In genomic region chr2:235055891-235056516, GRCh38 we compare ENCODE assay signal across 8 cellular contexts.
DNase-seq lines count a peak whose midpoint lies in the region; TF ChIP-seq lines count a peak whose summit lies in the region.

No MANE protein-coding gene starts in this region.

- H3K79me2 ChIP-seq in mesendoderm (ENCODE audit: control insufficient read depth, insufficient read depth, low read length): no peaks in the 10 kb centered on the region

- H3K4me3 Mint-ChIP-seq in Calu3 (ENCODE audit: low read depth, unreplicated experiment) (no peak overlapping the region), nephron progenitor cell (no peak overlapping the region)
- no peak overlapping the region for H3K4me3 Mint-ChIP-seq in activated CD4-positive, alpha-beta memory T cell treated with anti-CD3 and anti-CD28 coated beads, Interleukin-2, amount 10 ng/mL, durations not matched to agents 7 days and 5 days
- no peak overlapping the region for H3K4me3 Mint-ChIP-seq in T-helper 2 cell treated with Interferon-gamma antibody and Interleukin-4, amounts not matched to agents 5 μg/mL and 100 μg/mL, for 36 hours

- H4K5ac ChIP-seq in mesendoderm (ENCODE audit: low read length): no peak overlapping the region

- H3K27me3 Mint-ChIP-seq in Calu3 (ENCODE audit: unreplicated experiment) (peaks cover 8% of the 10 kb centered on the region), nephron progenitor cell (ENCODE audit: low read depth, poor library complexity) (no peaks in the 10 kb centered on the region)
- peaks cover 7% of the 10 kb centered on the region for H3K27me3 Mint-ChIP-seq in activated CD4-positive, alpha-beta memory T cell treated with anti-CD3 and anti-CD28 coated beads, Interleukin-2, amount 10 ng/mL, durations not matched to agents 7 days and 5 days
- H3K27me3 Mint-ChIP-seq in T-helper 2 cell treated with Interferon-gamma antibody and Interleukin-4, amounts not matched to agents 5 μg/mL and 100 μg/mL, for 36 hours (ENCODE audit: low read depth): no peaks in the 10 kb centered on the region

- no peak overlapping the region for H3K23ac ChIP-seq in mesendoderm (ENCODE audit: low read length)

- BruUV-seq in Calu3 (replicated peaks; lab: Mats Ljungman, UMichigan): no TSS peak

- POLR2A ChIA-PET in activated CD4-positive, alpha-beta memory T cell treated with anti-CD3 and anti-CD28 coated beads, Interleukin-2, amount 10 ng/mL, durations not matched to agents 7 days and 5 days (lab: Charles Lee): no interaction called here

- H2BK15ac ChIP-seq in mesendoderm (replicated peaks; ENCODE audit: low read depth): no peak overlapping the region

- no peak overlapping the region for H3K9ac ChIP-seq in mesendoderm (ENCODE audit: low read length)

- H3K18ac ChIP-seq in mesendoderm (ENCODE audit: low read length): no peak overlapping the region

- H3K27me3 ChIP-seq in mesendoderm (ENCODE audit: insufficient read depth, low read length, poor library complexity): no peaks in the 10 kb centered on the region

- WGBS in mesendoderm (ENCODE audit: extremely low coverage, insufficient coverage, low lambda C conversion rate): no CpG with 5 or more reads among the region's 12 CpGs

- no peak overlapping the region for H3K4me3 ChIP-seq in cardiac fibroblast (replicated peaks in 1 of 2; ENCODE audit: low read depth in 2 of 2, low read length in 2 of 2)
- no peak overlapping the region for H3K4me3 ChIP-seq in mesendoderm (ENCODE audit: low read length)

- H2BK120ac ChIP-seq in mesendoderm (ENCODE audit: low read depth, low read length): no peak overlapping the region

- H4K8ac ChIP-seq in mesendoderm (ENCODE audit: low read depth, low read length): no peak overlapping the region

- no peak overlapping the region for H3K27ac ChIP-seq in mesendoderm (ENCODE audit: low read depth, low read length)

- H3K4me1 Mint-ChIP-seq in Calu3 (ENCODE audit: low read depth, unreplicated experiment) (peaks cover 25% of the 10 kb centered on the region), nephron progenitor cell (peaks cover 20% of the 10 kb centered on the region)
- H3K4me1 Mint-ChIP-seq in activated CD4-positive, alpha-beta memory T cell treated with anti-CD3 and anti-CD28 coated beads, Interleukin-2, amount 10 ng/mL, durations not matched to agents 7 days and 5 days: no peaks in the 10 kb centered on the region
- no peaks in the 10 kb centered on the region for H3K4me1 Mint-ChIP-seq in T-helper 2 cell treated with Interferon-gamma antibody and Interleukin-4, amounts not matched to agents 5 μg/mL and 100 μg/mL, for 36 hours (ENCODE audit: low read depth)

- no peak overlapping the region for H3K4ac ChIP-seq in mesendoderm (ENCODE audit: low read depth, low read length)

- no peak overlapping the region for H2AK5ac ChIP-seq in mesendoderm (ENCODE audit: low read length)

- H3K79me1 ChIP-seq in mesendoderm (ENCODE audit: low read length): peaks cover 4% of the 10 kb centered on the region

- no peaks in the 10 kb centered on the region for H3K4me1 ChIP-seq in mesendoderm (ENCODE audit: control insufficient read depth, low read depth, low read length)

- peaks cover 8% of the 10 kb centered on the region for H3K36me3 Mint-ChIP-seq in Calu3 (ENCODE audit: insufficient read depth, unreplicated experiment)
- no peaks in the 10 kb centered on the region for H3K36me3 Mint-ChIP-seq in activated CD4-positive, alpha-beta memory T cell treated with anti-CD3 and anti-CD28 coated beads, Interleukin-2, amount 10 ng/mL, durations not matched to agents 7 days and 5 days (ENCODE audit: low read depth)
- no peaks in the 10 kb centered on the region for H3K36me3 Mint-ChIP-seq in T-helper 2 cell treated with Interferon-gamma antibody and Interleukin-4, amounts not matched to agents 5 μg/mL and 100 μg/mL, for 36 hours (ENCODE audit: low read depth)
- peaks cover 51% of the 10 kb centered on the region for H3K36me3 Mint-ChIP-seq in nephron progenitor cell (ENCODE audit: low read depth)

- H3K9me3 Mint-ChIP-seq in Calu3 (ENCODE audit: low read depth, unreplicated experiment) (no peaks in the 10 kb centered on the region), nephron progenitor cell (peaks cover 14% of the 10 kb centered on the region)
- no peaks in the 10 kb centered on the region for H3K9me3 Mint-ChIP-seq in activated CD4-positive, alpha-beta memory T cell treated with anti-CD3 and anti-CD28 coated beads, Interleukin-2, amount 10 ng/mL, durations not matched to agents 7 days and 5 days
- H3K9me3 Mint-ChIP-seq in T-helper 2 cell treated with Interferon-gamma antibody and Interleukin-4, amounts not matched to agents 5 μg/mL and 100 μg/mL, for 36 hours: no peaks in the 10 kb centered on the region

- peaks cover 11% of the 10 kb centered on the region for H3K36me3 ChIP-seq in mesendoderm (ENCODE audit: control insufficient read depth, insufficient read depth, low read length)

- H3K4me2 ChIP-seq in mesendoderm (ENCODE audit: low read length): no peak overlapping the region

- no peak overlapping the region for H3K56ac ChIP-seq in mesendoderm (ENCODE audit: low read length)

- DNase-seq in Calu3: peak; percentile 63
- DNase-seq in NAMALWA (ENCODE audit: low spot score): peak; percentile 2
- peak; percentile 51 to 56 for DNase-seq in cardiac fibroblast (ENCODE audit: low read depth in 2 of 2)
- DNase-seq in mesendoderm: peak; percentile 84
- no peak for DNase-seq in activated CD4-positive, alpha-beta memory T cell treated with anti-CD3 and anti-CD28 coated beads, Interleukin-2, amount 10 ng/mL, durations not matched to agents 7 days and 5 days
- DNase-seq in T-helper 2 cell treated with Interferon-gamma antibody and Interleukin-4, amounts not matched to agents 5 μg/mL and 100 μg/mL, for 36 hours (ENCODE audit: low spot score): no peak
- DNase-seq in nephron progenitor cell: no peak
- no peak for DNase-seq in NCI-H1105 (lab: John Stamatoyannopoulos, UW)

- H3K27ac Mint-ChIP-seq in Calu3 (ENCODE audit: unreplicated experiment) (peak overlapping the region; percentile 13), nephron progenitor cell (no peak overlapping the region)
- H3K27ac Mint-ChIP-seq in activated CD4-positive, alpha-beta memory T cell treated with anti-CD3 and anti-CD28 coated beads, Interleukin-2, amount 10 ng/mL, durations not matched to agents 7 days and 5 days: no peak overlapping the region
- no peak overlapping the region for H3K27ac Mint-ChIP-seq in T-helper 2 cell treated with Interferon-gamma antibody and Interleukin-4, amounts not matched to agents 5 μg/mL and 100 μg/mL, for 36 hours

- intact Hi-C loops in Calu3 (cut with micrococcal nuclease; ENCODE audit: unreplicated experiment): no loop called here

- no peak overlapping the region for H2BK5ac ChIP-seq in mesendoderm (ENCODE audit: low read length)

- TF ChIP-seq CTCF in Calu3 (IDR thresholded peaks at IDR 0.05; ENCODE audit: unreplicated experiment) (peak; percentile 78), cardiac fibroblast (IDR thresholded peaks at IDR 0.05; ENCODE audit: low read depth, low read length) (peak; percentile 59), nephron progenitor cell (IDR thresholded peaks at IDR 0.05) (no peak)

- CTCF ChIA-PET in Calu3 (lab: Charles Lee): interaction anchor here (0.9 to 1.0 kb wide), 3 partner anchors 48 to 79 kb away, joined by 3 read pairs; no protein-coding TSS in a partner anchor
- CTCF ChIA-PET in activated CD4-positive, alpha-beta memory T cell treated with anti-CD3 and anti-CD28 coated beads, Interleukin-2, amount 10 ng/mL, durations not matched to agents 7 days and 5 days (lab: Charles Lee): no interaction called here

Comparison
In these comparisons a context has a peak if more than half of its experiments do, and no peak if none do; other contexts are left out.
1. DNase-seq: peak in Calu3 (single experiment), NAMALWA (single experiment), cardiac fibroblast (2 of 2) and mesendoderm (single experiment); none in activated CD4-positive, alpha-beta memory T cell treated with anti-CD3 and anti-CD28 coated beads, Interleukin-2, amount 10 ng/mL, durations not matched to agents 7 days and 5 days (single experiment), T-helper 2 cell treated with Interferon-gamma antibody and Interleukin-4, amounts not matched to agents 5 μg/mL and 100 μg/mL, for 36 hours (single experiment), nephron progenitor cell (single experiment) and NCI-H1105 (single experiment).